17 cellular contexts compared by ENCODE assay signal in the genomic region with DNA sequence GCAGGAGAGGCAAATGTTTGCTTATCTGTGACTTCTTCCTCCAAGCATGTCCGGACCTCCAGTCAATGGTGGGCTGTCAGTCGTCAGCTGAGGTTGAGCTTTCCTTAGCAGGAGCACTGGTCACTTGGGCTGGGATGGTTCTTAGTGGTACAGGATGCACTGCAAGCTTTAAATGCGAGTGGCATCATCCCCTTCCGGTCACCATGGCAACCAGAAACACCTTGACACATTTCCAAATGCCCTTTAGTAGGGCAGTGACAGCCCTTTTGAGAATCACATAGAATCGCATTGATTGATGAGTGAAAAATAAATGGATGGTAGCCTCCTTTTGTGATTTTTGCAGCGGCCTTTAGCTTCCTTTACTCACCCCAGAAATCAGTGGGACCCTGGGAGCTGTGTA. TPM values are rescaled to one million over a fixed set of nuclear protein-coding genes. Genes with fewer than 3 reads are reported as not detected.
"Had no signal": no experiment of that assay in that cellular context is flagged by ENCODE, and none has a peak within 500 bp of the region (broad histone marks: within the 10 kb centered on the region; RNA-seq: fewer than 3 reads in every experiment).

No MANE protein-coding gene starts in this region.

- H3K4me3 Mint-ChIP-seq: mesothelial cell of epicardium, neural progenitor cell had no signal

- H3K27ac Mint-ChIP-seq: neural progenitor cell had no signal

- H3K4me3 ChIP-seq: adrenal gland, dorsolateral prefrontal cortex, left lung, neural progenitor cell, pancreas had no signal

- H3K9me3 ChIP-seq: adrenal gland, heart left ventricle, left lung, pancreas had no signal

- H3K9me3 Mint-ChIP-seq: mesothelial cell of epicardium had no signal

- DNase-seq: activated CD4-positive, alpha-beta T cell treated with anti-CD3 and anti-CD28 coated beads, Interleukin-2, amount 50 U/mL, for 4 hours; activated CD4-positive, CD25-positive, alpha-beta regulatory T cell; activated naive CD4-positive, alpha-beta T cell treated with anti-CD3 and anti-CD28 coated beads, Interleukin-2, amount 50 U/mL, for 16 hours; activated T-cell treated with anti-CD3 and anti-CD28 coated beads, Interleukin-2, amount 50 U/mL, for 1 hour; adrenal gland; brain microvascular endothelial cell; dorsolateral prefrontal cortex; foreskin melanocyte; heart left ventricle; left lung; pancreas; stimulated activated CD4-positive, alpha-beta T cell treated with anti-CD3 and anti-CD28 coated beads, Interleukin-4, amount 100 ng/mL, for 1 hour; stimulated activated CD8-positive, alpha-beta memory T cell treated with anti-CD3 and anti-CD28 coated beads, Interleukin-4, amount 100 ng/mL, for 48 hours; stimulated activated naive CD8-positive, alpha-beta T cell treated with anti-CD3 and anti-CD28 coated beads, Interleukin-15, Interleukin-2, amounts not matched to agents 100 U/mL and 50 U/mL, for 24 hours; T-helper 2 cell had no signal

- H3K27me3 ChIP-seq: adrenal gland, brain microvascular endothelial cell, left lung, neural progenitor cell had no signal

- ATAC-seq: pancreas; stimulated activated naive CD8-positive, alpha-beta T cell treated with anti-CD3 and anti-CD28 coated beads, Interleukin-15, Interleukin-2, amounts not matched to agents 100 U/mL and 50 U/mL, for 24 hours had no signal

- H3K27ac ChIP-seq: brain microvascular endothelial cell, dorsolateral prefrontal cortex, left lung, neural progenitor cell, pancreas had no signal

- H3K4me2 ChIP-seq: neural progenitor cell had no signal

- H2AFZ ChIP-seq: neural progenitor cell had no signal

- H3K36me3 ChIP-seq: adrenal gland, brain microvascular endothelial cell, heart left ventricle, left lung, neural progenitor cell, pancreas had no signal

- H3K4me1 ChIP-seq: adrenal gland, left lung, pancreas had no signal

- H3K36me3 Mint-ChIP-seq: mesothelial cell of epicardium, neural progenitor cell had no signal

RNA-seq across cellular contexts. Expression of a gene that starts 24.1 kb away (rescaled TPM):
- total RNA-seq: pancreas had no signal
